8 cellular contexts compared by ENCODE assay signal in genomic region chr19:17266975-17267788, GRCh38. TPM values are rescaled to one million over a fixed set of nuclear protein-coding genes. Genes with fewer than 3 reads are reported as not detected.
DNase-seq lines count a peak whose midpoint lies in the region; ATAC-seq and TF ChIP-seq lines count a peak whose summit lies in the region.

BABAM1 (plus strand) TSS chr19:17267443; CDS start chr19:17268807, 1,364 bp downstream.

- H2AK5ac ChIP-seq in IMR-90 (ENCODE audit: low read depth, low read length) = peak within 1 kb of the TSS; percentile 54

- H4K20me1 ChIP-seq in IMR-90 (ENCODE audit: insufficient read depth, low read length) = no peaks in the 10 kb centered on the region

- BruUV-seq in IMR-90 (replicated peaks; lab: Mats Ljungman, UMichigan) = no TSS peak

- no peak for TF ChIP-seq RAD21 in IMR-90 (IDR thresholded peaks at IDR 0.05; ENCODE audit: low read length)

- H2BK20ac ChIP-seq in IMR-90 (ENCODE audit: low read depth, low read length) = no peak within 1 kb of the TSS

- CTCF ChIA-PET in IMR-90 (lab: Yijun Ruan, JAX) = interaction anchor here (0.5 to 0.9 kb wide), 2 partner anchors 13 to 32 kb away, joined by 3 read pairs; no protein-coding TSS in a partner anchor

- H4K91ac ChIP-seq in IMR-90 (ENCODE audit: insufficient read depth, low read depth, low read length) = peak within 1 kb of the TSS; percentile 48

- in situ Hi-C loops in IMR-90 (cut with MboI; ENCODE audit: low sequenced_read_pairs) = no loop called here

- intact Hi-C loops in IMR-90 (cut with micrococcal nuclease) = loop anchor here (1.0 kb wide), 1 partner anchor 38 kb away; the partner anchor contains the start of gene MRPL34

- TF ChIP-seq POLR2A in IMR-90 (IDR thresholded peaks at IDR 0.05; ENCODE audit: low read depth, low read length) = peak; percentile 51; the same call in 1 of the 2 replicates

- H2AFZ ChIP-seq in IMR-90 (replicated peaks; ENCODE audit: low read length, poor library complexity) = peak within 1 kb of the TSS; percentile 88

- 0% methylated on average over 7 of the region's 27 CpGs; no CpG with 5 or more reads in 1 of the 2 experiments for WGBS in IMR-90 (ENCODE audit: extremely low coverage in 2 of 2, insufficient read length in 1 of 2), 2 experiments

- no peak for TF ChIP-seq CTCF in IMR-90 (conservative IDR thresholded peaks at IDR 0.05; ENCODE audit: low read depth, low read length)

- H3K4me3 ChIP-seq in IMR-90 (ENCODE audit: insufficient read depth, low read depth, low read length) = peak within 1 kb of the TSS; percentile 69

- peak within 1 kb of the TSS; percentile 94 for H2AK9ac ChIP-seq in IMR-90 (replicated peaks; ENCODE audit: low read depth, low read length, poor library complexity)

- peak within 1 kb of the TSS; percentile 65 for H4K5ac ChIP-seq in IMR-90 (ENCODE audit: low read depth, low read length)

- DNase-seq in DMS 273 (lab: John Stamatoyannopoulos, UW; ENCODE audit: unreplicated experiment) (peak; percentile 99), IMR-90 (peak; percentile 100), OCI-M1 (lab: John Stamatoyannopoulos, UW) (peak; percentile 99), activated T-cell treated with anti-CD3 and anti-CD28 coated beads for 24 hours (ENCODE audit: low read depth) (peak; percentile 94), epidermal melanocyte (ENCODE audit: insufficient read length, low spot score) (peak; percentile 100), middle frontal gyrus (ENCODE audit: extremely low spot score, low spot score) (peak; percentile 95)
- DNase-seq in stimulated activated CD8-positive, alpha-beta memory T cell treated with anti-CD3 and anti-CD28 coated beads, Interleukin-2, amount 100 ng/mL, for 48 hours (ENCODE audit: low read depth in 2 of 2) = peak; percentile 85 to 88

- H2BK120ac ChIP-seq in IMR-90 (ENCODE audit: low read depth, low read length) = no peak within 1 kb of the TSS

- no peak within 1 kb of the TSS for H3K18ac ChIP-seq in IMR-90 (ENCODE audit: low read depth, low read length)

- H3K9me1 ChIP-seq in IMR-90 (ENCODE audit: insufficient read depth, low read length) = no peaks in the 10 kb centered on the region

- no peaks in the 10 kb centered on the region for H3K9me3 ChIP-seq in IMR-90 (ENCODE audit: control insufficient read depth, insufficient read depth, low read length)

- dilution Hi-C loops in IMR-90 (cut with HindIII; ENCODE audit: low sequenced_read_pairs, unreplicated experiment) = no loop called here

- peaks cover 0 to 23% of the 10 kb centered on the region in 2 experiments; a peak in 2 of 4 replicates for H3K79me1 ChIP-seq in IMR-90 (ENCODE audit: low read depth in 1 of 2, low read length in 2 of 2)

- H3K36me3 ChIP-seq in IMR-90 (ENCODE audit: control insufficient read depth, insufficient read depth, low read length) = peaks cover 12% of the 10 kb centered on the region; the same call in 1 of the 2 replicates

- peak within 1 kb of the TSS; percentile 75; the same call in 1 of the 2 replicates for H3K56ac ChIP-seq in IMR-90 (ENCODE audit: extremely low read depth, insufficient read depth, low read length)

- peak within 1 kb of the TSS; percentile 81 for H3K14ac ChIP-seq in IMR-90 (replicated peaks; ENCODE audit: low read depth, low read length)

- peak within 1 kb of the TSS; percentile 68 for H3K27ac ChIP-seq in IMR-90 (ENCODE audit: insufficient read depth, low read length)

- no peak within 1 kb of the TSS for H2BK15ac ChIP-seq in IMR-90 (ENCODE audit: low read depth, low read length)

- peak within 1 kb of the TSS; percentile 78; the same call in 1 of the 2 replicates for H3K23ac ChIP-seq in IMR-90 (ENCODE audit: low read depth, low read length)

- POLR2A ChIA-PET in IMR-90 (lab: Charles Lee; ENCODE audit: unreplicated experiment) = interaction anchor here (0.7 kb wide), 1 partner anchor 52 kb away, joined by 4 read pairs; the partner anchor contains the start of gene USE1

- H3K4ac ChIP-seq in IMR-90 (ENCODE audit: low read depth, low read length) = peak within 1 kb of the TSS; percentile 71

- no peaks in the 10 kb centered on the region; the same call in 1 of the 2 replicates for H3K4me1 ChIP-seq in IMR-90 (ENCODE audit: control insufficient read depth, insufficient read depth, low read length)

- peak within 1 kb of the TSS; percentile 92 for H3K4me2 ChIP-seq in IMR-90 (ENCODE audit: low read depth, low read length)

- no peaks in the 10 kb centered on the region for H3K27me3 ChIP-seq in IMR-90 (ENCODE audit: control insufficient read depth, insufficient read depth, low read length)

- peak within 1 kb of the TSS; percentile 85 for H3K9ac ChIP-seq in IMR-90 (ENCODE audit: low read depth, low read length)

- peak within 1 kb of the TSS; percentile 68 to 81 for H4K8ac ChIP-seq in IMR-90 (ENCODE audit: low read depth in 2 of 2, low read length in 2 of 2)

- H2BK5ac ChIP-seq in IMR-90 (ENCODE audit: low read depth, low read length, poor library complexity, severe bottlenecking) = peak within 1 kb of the TSS; percentile 41

- peak; percentile 92 for ATAC-seq in GM21528 (IDR thresholded peaks at IDR 0.05; ENCODE audit: low FRiP score, unreplicated experiment)
- ATAC-seq in IMR-90 (ENCODE audit: low read depth) = peak; percentile 99

TF ChIP-seq in IMR-90, 13 proteins besides CTCF, POLR2A, EP300 and RAD21:
- TF ChIP-seq RFX5 (IDR thresholded peaks at IDR 0.05; ENCODE audit: low read depth, low read length) = 0 out of 2 replicates have a peak, but pooled peaks have one; percentile 14
- no peak for TF ChIP-seq RCOR1 (IDR thresholded peaks at IDR 0.05; ENCODE audit: insufficient replicate concordance, low read length)
- no peak for TF ChIP-seq CEBPB (IDR thresholded peaks at IDR 0.05; ENCODE audit: low read depth, low read length)
- no peak for TF ChIP-seq NFE2L2 (IDR thresholded peaks at IDR 0.05; ENCODE audit: low read depth, low read length)
- no peak for TF ChIP-seq CHD1 (IDR thresholded peaks at IDR 0.05; ENCODE audit: low read depth, low read length)
- TF ChIP-seq, protein P1, sequence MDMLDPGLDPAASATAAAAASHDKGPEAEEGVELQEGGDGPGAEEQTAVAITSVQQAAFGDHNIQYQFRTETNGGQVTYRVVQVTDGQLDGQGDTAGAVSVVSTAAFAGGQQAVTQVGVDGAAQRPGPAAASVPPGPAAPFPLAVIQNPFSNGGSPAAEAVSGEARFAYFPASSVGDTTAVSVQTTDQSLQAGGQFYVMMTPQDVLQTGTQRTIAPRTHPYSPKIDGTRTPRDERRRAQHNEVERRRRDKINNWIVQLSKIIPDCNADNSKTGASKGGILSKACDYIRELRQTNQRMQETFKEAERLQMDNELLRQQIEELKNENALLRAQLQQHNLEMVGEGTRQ (IDR thresholded peaks at IDR 0.05; ENCODE audit: low read depth, low read length) = peak; percentile 40; the same call in 1 of the 2 replicates
- 0 out of 2 replicates have a peak, but pooled peaks have one; percentile 11 for TF ChIP-seq BHLHE40 (IDR thresholded peaks at IDR 0.05; ENCODE audit: low read depth, low read length)
- TF ChIP-seq ELK1 (IDR thresholded peaks at IDR 0.05; ENCODE audit: borderline replicate concordance, low read depth, low read length) = no peak
- peak; percentile 56; the same call in 1 of the 2 replicates for TF ChIP-seq MXI1 (IDR thresholded peaks at IDR 0.05; ENCODE audit: borderline replicate concordance, low read depth, low read length)
- TF ChIP-seq MAFK (IDR thresholded peaks at IDR 0.05; ENCODE audit: low read depth, low read length) = peak; percentile 10; the same call in 1 of the 2 replicates
- TF ChIP-seq MAZ (IDR thresholded peaks at IDR 0.05; ENCODE audit: borderline replicate concordance, low read depth, low read length) = peak; percentile 58; the same call in 1 of the 2 replicates
- TF ChIP-seq SMC3 (IDR thresholded peaks at IDR 0.05; ENCODE audit: low read depth, low read length) = no peak
- TF ChIP-seq FOS (IDR thresholded peaks at IDR 0.05; ENCODE audit: low read depth, low read length) = peak; percentile 84; the same call in 1 of the 2 replicates

RNA-seq across cellular contexts. Expression of gene BABAM1, which starts in this region (rescaled TPM):
- total RNA-seq in IMR-90 (2012; rRNA removed) = 76.7 and 101 TPM in 2 replicates
- polyA plus RNA-seq in IMR-90 (2012; rRNA removed) = 95.1 and 106 TPM in 2 replicates
- polyA plus RNA-seq in IMR-90 (2012; cell fraction: cytosol; rRNA removed) = 102 and 118 TPM in 2 replicates
- polyA plus RNA-seq in IMR-90 (2012; cell fraction: nucleus; rRNA removed; ENCODE audit: low replicate concordance) = 135 and 157 TPM in 2 replicates

Comparison
In these comparisons a context has a peak if more than half of its experiments do, and no peak if none do; other contexts are left out.
1. Peak in every context shown above with its lines: DNase-seq, ATAC-seq, H3K4me3 ChIP-seq and H3K27ac ChIP-seq.